ENCODE assay signal across 19 cellular contexts in the genomic region with DNA sequence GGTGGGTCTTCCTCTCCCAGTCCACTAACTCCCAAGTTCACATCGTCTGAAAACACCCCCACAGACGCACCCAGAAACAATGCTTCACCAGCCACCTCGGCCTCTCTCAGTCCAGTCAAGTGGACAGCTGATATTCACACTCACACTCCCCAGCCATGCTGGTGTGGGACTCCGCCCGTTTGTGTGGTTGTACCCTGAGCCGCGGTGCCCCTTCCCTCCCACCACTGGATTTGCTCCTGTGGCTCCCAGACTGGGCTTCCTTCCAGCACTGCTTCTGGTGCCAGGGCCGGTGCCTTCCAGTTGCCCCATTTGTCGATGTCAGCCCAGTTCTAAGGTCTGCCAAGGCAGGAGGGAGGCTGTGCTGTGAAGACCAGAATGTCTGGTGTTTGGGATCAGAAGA. TPM values are rescaled to one million over a fixed set of nuclear protein-coding genes. Genes with fewer than 3 reads are reported as not detected.
DNase-seq lines count a peak whose midpoint lies in the region; ATAC-seq, FAIRE-seq and TF ChIP-seq lines count a peak whose summit lies in the region.
"Had no signal": no experiment of that assay in that cellular context is flagged by ENCODE, and none has a peak within 500 bp of the region (broad histone marks: within the 10 kb centered on the region; RNA-seq: fewer than 3 reads in every experiment).

No MANE protein-coding gene starts in this region.

- no peaks in the 10 kb centered on the region for H3K27me3 ChIP-seq in esophagus muscularis mucosa

- peak overlapping the region in 3 of 4 donors; percentile 55 to 66 (median 60) for H3K27ac ChIP-seq in esophagus muscularis mucosa (replicated peaks in 1 of 4)

- peaks cover 29 to 53% (median 45%) of the 10 kb centered on the region in 4 donors for H3K4me1 ChIP-seq in esophagus muscularis mucosa

- WGBS in esophagus muscularis mucosa, result 54% methylated on average over 9 of the region's 9 CpGs

- peaks cover 0 to 8% (median 0%) of the 10 kb centered on the region in 4 donors for H3K36me3 ChIP-seq in esophagus muscularis mucosa

- TF ChIP-seq CTCF in natural killer cell (IDR thresholded peaks at IDR 0.05), result no peak
- TF ChIP-seq CTCF in esophagus muscularis mucosa (IDR thresholded peaks at IDR 0.05), result no peak

- H3K9me3 ChIP-seq in esophagus muscularis mucosa, result no peaks in the 10 kb centered on the region

- peaks cover 7 to 21% of the 10 kb centered on the region in 2 donors for H3K4me1 Mint-ChIP-seq in natural killer cell
- H3K4me1 Mint-ChIP-seq in natural killer cell treated with Interleukin-12 subunit alpha and Interleukin-12 subunit beta and Interleukin-15 and Interleukin-18, amount 100 ng/mL, for 72 hours (ENCODE audit: low read depth in 2 of 2), result peaks cover 15 to 28% of the 10 kb centered on the region in 2 donors

- peak overlapping the region; percentile 67 for H3K4me3 Mint-ChIP-seq in natural killer cell
- no peak overlapping the region for H3K4me3 Mint-ChIP-seq in natural killer cell treated with Interleukin-12 subunit alpha and Interleukin-12 subunit beta and Interleukin-15 and Interleukin-18, amount 100 ng/mL, for 72 hours
- H3K4me3 Mint-ChIP-seq: endodermal cell, nephron had no signal

- TF ChIP-seq EP300 in esophagus muscularis mucosa (IDR thresholded peaks at IDR 0.05), result no peak

- no peaks in the 10 kb centered on the region for H3K27me3 Mint-ChIP-seq in natural killer cell (ENCODE audit: low read depth in 2 of 2)
- H3K27me3 Mint-ChIP-seq in natural killer cell treated with Interleukin-12 subunit alpha and Interleukin-12 subunit beta and Interleukin-15 and Interleukin-18, amount 100 ng/mL, for 72 hours, result no peaks in the 10 kb centered on the region

- DNase-seq in natural killer cell (no peak), esophagus muscularis mucosa (ENCODE audit: extremely low spot score) (no peak), myocyte (ENCODE audit: low read depth) (peak; percentile 91), RCC 7860 (ENCODE audit: low spot score) (no peak), NCI-H146 (lab: John Stamatoyannopoulos, UW) (no peak), kidney glomerular epithelial cell (lab: John Stamatoyannopoulos, UW) (no peak)
- no peak for DNase-seq in natural killer cell treated with Interleukin-12 subunit alpha and Interleukin-12 subunit beta and Interleukin-15 and Interleukin-18, amount 100 ng/mL, for 72 hours (ENCODE audit: low spot score)
- DNase-seq: activated CD4-positive, alpha-beta T cell treated with anti-CD3 and anti-CD28 coated beads, Interleukin-2, amount 50 U/mL, for 1 hour; Calu3; central memory CD4-positive, alpha-beta T cell; endodermal cell; GOT3; NCI-H1694 treated with DMSO at 0.1 percent for 48 hours; NCI-H510A; OCI-M1 had no signal

- no peak overlapping the region for H3K4me3 ChIP-seq in esophagus muscularis mucosa

- TF ChIP-seq POLR2A in esophagus muscularis mucosa (IDR thresholded peaks at IDR 0.05; ENCODE audit: low read depth), result no peak

- no peaks in the 10 kb centered on the region for H3K36me3 Mint-ChIP-seq in natural killer cell
- H3K36me3 Mint-ChIP-seq in natural killer cell treated with Interleukin-12 subunit alpha and Interleukin-12 subunit beta and Interleukin-15 and Interleukin-18, amount 100 ng/mL, for 72 hours, result no peaks in the 10 kb centered on the region

- no peaks in the 10 kb centered on the region for H3K9me3 Mint-ChIP-seq in natural killer cell
- no peaks in the 10 kb centered on the region for H3K9me3 Mint-ChIP-seq in natural killer cell treated with Interleukin-12 subunit alpha and Interleukin-12 subunit beta and Interleukin-15 and Interleukin-18, amount 100 ng/mL, for 72 hours
- H3K9me3 Mint-ChIP-seq: activated T-helper 1 cell treated with anti-CD3 and anti-CD28 coated beads, Interleukin-12 subunit alpha, Interleukin-12 subunit beta, Interleukin-2, Interleukin-4 antibody, amounts not matched to agents 30 ng/mL and 10 ng/mL and 1 ng/mL, durations not matched to agents 14 hours and 24 hours and 36 hours; endodermal cell; nephron had no signal

- ATAC-seq in natural killer cell, result no peak
- no peak for ATAC-seq in natural killer cell treated with Interleukin-12 subunit alpha and Interleukin-12 subunit beta and Interleukin-15 and Interleukin-18, amount 100 ng/mL, for 72 hours
- ATAC-seq in HG02938 (IDR thresholded peaks at IDR 0.05; ENCODE audit: unreplicated experiment), result no peak

- no peak for FAIRE-seq in RCC 7860 (lab: Jason Lieb, UNC)

- peak overlapping the region in 1 of 2 donors; percentile 80 for H3K27ac Mint-ChIP-seq in natural killer cell
- no peak overlapping the region for H3K27ac Mint-ChIP-seq in natural killer cell treated with Interleukin-12 subunit alpha and Interleukin-12 subunit beta and Interleukin-15 and Interleukin-18, amount 100 ng/mL, for 72 hours
- H3K27ac Mint-ChIP-seq: activated T-helper 1 cell treated with anti-CD3 and anti-CD28 coated beads, Interleukin-12 subunit alpha, Interleukin-12 subunit beta, Interleukin-2, Interleukin-4 antibody, amounts not matched to agents 30 ng/mL and 10 ng/mL and 1 ng/mL, durations not matched to agents 14 hours and 24 hours and 36 hours; endodermal cell; nephron had no signal

- intact Hi-C loops in natural killer cell (cut with micrococcal nuclease), result no loop called here
- intact Hi-C loops in esophagus muscularis mucosa (cut with DNase I), result loop anchor here (10.0 kb wide), 2 partner anchors 286 to 506 kb away; no protein-coding TSS in a partner anchor

RNA-seq across cellular contexts. Expression of a gene that starts 37.9 kb away (rescaled TPM):
- total RNA-seq in natural killer cell (not detected), esophagus muscularis mucosa (not detected), myocyte (not detected in 2 replicates)
- total RNA-seq in natural killer cell treated with Interleukin-12 subunit alpha and Interleukin-12 subunit beta and Interleukin-15 and Interleukin-18, amount 100 ng/mL, for 72 hours, result not detected
- polyA plus RNA-seq in myocyte (2012), result not detected
- total RNA-seq: activated T-helper 1 cell treated with anti-CD3 and anti-CD28 coated beads, Interleukin-12 subunit alpha, Interleukin-12 subunit beta, Interleukin-2, Interleukin-4 antibody, amounts not matched to agents 30 ng/mL and 10 ng/mL and 1 ng/mL, durations not matched to agents 14 hours and 24 hours and 36 hours; Calu3; endodermal cell had no signal
- polyA plus RNA-seq: adipose tissue had no signal
